Comparison of ENCODE assay signal across 1 cellular context in the genomic region with DNA sequence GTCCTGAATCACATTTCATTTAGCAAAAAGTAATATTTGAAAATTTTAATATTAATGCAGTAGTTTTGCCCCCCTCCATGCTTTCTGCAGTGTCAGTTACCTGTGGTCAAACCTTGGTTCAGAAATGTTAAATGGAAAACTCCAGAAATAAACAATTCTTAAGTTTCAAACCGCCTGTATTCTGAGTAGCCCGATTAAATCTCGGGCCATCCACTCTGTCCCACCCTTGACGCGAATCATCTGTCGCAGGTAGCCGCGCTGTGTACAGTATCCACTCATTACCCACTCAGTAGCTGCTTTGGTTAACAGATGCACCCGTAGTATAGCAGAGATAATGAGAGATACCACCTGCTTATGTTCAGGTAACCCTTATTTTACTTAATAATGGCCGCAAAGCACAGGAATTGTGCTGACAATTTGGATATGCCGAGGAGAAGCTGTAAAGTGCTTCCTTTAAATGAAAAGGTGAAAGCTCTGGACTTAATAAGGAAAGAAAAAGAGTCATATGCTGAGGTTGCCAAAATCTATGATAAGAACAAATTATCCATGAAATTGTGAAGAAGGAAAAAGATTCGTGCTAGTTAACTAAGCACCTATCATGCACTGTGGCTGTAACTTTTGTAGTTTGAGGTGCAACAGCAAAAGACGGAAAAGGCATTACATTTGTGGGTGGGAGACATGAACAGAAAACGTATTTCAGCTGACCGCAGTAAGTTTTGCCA.
TF ChIP-seq lines count a peak whose summit lies in the region.

No MANE protein-coding gene starts in this region.

TF ChIP-seq in K562, 482 proteins besides CTCF, POLR2A, EP300 and RAD21 (continued from another document and continues in another):
- TF ChIP-seq TOE1 (IDR thresholded peaks at IDR 0.05; ENCODE audit: borderline replicate concordance) = no peak
- TF ChIP-seq TOE1 (CRISPR knock-in tag; IDR thresholded peaks at IDR 0.05; ENCODE audit: borderline replicate concordance, low read depth) = no peak
- TF ChIP-seq GABPA (tag; conservative IDR thresholded peaks at IDR 0.05; ENCODE audit: low read depth) = no peak
- TF ChIP-seq, protein P1, sequence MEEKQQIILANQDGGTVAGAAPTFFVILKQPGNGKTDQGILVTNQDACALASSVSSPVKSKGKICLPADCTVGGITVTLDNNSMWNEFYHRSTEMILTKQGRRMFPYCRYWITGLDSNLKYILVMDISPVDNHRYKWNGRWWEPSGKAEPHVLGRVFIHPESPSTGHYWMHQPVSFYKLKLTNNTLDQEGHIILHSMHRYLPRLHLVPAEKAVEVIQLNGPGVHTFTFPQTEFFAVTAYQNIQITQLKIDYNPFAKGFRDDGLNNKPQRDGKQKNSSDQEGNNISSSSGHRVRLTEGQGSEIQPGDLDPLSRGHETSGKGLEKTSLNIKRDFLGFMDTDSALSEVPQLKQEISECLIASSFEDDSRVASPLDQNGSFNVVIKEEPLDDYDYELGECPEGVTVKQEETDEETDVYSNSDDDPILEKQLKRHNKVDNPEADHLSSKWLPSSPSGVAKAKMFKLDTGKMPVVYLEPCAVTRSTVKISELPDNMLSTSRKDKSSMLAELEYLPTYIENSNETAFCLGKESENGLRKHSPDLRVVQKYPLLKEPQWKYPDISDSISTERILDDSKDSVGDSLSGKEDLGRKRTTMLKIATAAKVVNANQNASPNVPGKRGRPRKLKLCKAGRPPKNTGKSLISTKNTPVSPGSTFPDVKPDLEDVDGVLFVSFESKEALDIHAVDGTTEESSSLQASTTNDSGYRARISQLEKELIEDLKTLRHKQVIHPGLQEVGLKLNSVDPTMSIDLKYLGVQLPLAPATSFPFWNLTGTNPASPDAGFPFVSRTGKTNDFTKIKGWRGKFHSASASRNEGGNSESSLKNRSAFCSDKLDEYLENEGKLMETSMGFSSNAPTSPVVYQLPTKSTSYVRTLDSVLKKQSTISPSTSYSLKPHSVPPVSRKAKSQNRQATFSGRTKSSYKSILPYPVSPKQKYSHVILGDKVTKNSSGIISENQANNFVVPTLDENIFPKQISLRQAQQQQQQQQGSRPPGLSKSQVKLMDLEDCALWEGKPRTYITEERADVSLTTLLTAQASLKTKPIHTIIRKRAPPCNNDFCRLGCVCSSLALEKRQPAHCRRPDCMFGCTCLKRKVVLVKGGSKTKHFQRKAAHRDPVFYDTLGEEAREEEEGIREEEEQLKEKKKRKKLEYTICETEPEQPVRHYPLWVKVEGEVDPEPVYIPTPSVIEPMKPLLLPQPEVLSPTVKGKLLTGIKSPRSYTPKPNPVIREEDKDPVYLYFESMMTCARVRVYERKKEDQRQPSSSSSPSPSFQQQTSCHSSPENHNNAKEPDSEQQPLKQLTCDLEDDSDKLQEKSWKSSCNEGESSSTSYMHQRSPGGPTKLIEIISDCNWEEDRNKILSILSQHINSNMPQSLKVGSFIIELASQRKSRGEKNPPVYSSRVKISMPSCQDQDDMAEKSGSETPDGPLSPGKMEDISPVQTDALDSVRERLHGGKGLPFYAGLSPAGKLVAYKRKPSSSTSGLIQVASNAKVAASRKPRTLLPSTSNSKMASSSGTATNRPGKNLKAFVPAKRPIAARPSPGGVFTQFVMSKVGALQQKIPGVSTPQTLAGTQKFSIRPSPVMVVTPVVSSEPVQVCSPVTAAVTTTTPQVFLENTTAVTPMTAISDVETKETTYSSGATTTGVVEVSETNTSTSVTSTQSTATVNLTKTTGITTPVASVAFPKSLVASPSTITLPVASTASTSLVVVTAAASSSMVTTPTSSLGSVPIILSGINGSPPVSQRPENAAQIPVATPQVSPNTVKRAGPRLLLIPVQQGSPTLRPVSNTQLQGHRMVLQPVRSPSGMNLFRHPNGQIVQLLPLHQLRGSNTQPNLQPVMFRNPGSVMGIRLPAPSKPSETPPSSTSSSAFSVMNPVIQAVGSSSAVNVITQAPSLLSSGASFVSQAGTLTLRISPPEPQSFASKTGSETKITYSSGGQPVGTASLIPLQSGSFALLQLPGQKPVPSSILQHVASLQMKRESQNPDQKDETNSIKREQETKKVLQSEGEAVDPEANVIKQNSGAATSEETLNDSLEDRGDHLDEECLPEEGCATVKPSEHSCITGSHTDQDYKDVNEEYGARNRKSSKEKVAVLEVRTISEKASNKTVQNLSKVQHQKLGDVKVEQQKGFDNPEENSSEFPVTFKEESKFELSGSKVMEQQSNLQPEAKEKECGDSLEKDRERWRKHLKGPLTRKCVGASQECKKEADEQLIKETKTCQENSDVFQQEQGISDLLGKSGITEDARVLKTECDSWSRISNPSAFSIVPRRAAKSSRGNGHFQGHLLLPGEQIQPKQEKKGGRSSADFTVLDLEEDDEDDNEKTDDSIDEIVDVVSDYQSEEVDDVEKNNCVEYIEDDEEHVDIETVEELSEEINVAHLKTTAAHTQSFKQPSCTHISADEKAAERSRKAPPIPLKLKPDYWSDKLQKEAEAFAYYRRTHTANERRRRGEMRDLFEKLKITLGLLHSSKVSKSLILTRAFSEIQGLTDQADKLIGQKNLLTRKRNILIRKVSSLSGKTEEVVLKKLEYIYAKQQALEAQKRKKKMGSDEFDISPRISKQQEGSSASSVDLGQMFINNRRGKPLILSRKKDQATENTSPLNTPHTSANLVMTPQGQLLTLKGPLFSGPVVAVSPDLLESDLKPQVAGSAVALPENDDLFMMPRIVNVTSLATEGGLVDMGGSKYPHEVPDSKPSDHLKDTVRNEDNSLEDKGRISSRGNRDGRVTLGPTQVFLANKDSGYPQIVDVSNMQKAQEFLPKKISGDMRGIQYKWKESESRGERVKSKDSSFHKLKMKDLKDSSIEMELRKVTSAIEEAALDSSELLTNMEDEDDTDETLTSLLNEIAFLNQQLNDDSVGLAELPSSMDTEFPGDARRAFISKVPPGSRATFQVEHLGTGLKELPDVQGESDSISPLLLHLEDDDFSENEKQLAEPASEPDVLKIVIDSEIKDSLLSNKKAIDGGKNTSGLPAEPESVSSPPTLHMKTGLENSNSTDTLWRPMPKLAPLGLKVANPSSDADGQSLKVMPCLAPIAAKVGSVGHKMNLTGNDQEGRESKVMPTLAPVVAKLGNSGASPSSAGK (IDR thresholded peaks at IDR 0.05) = peak; percentile 61; the same call in 1 of the 2 replicates
- no peak for TF ChIP-seq ESRRB (CRISPR knock-in tag; IDR thresholded peaks at IDR 0.05; ENCODE audit: borderline replicate concordance)
- TF ChIP-seq, protein P2, sequence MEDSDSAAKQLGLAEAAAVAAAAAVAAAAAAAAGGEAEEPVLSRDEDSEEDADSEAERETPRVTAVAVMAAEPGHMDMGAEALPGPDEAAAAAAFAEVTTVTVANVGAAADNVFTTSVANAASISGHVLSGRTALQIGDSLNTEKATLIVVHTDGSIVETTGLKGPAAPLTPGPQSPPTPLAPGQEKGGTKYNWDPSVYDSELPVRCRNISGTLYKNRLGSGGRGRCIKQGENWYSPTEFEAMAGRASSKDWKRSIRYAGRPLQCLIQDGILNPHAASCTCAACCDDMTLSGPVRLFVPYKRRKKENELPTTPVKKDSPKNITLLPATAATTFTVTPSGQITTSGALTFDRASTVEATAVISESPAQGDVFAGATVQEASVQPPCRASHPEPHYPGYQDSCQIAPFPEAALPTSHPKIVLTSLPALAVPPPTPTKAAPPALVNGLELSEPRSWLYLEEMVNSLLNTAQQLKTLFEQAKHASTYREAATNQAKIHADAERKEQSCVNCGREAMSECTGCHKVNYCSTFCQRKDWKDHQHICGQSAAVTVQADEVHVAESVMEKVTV (CRISPR knock-in tag; IDR thresholded peaks at IDR 0.05) = peak; percentile 38; the same call in 1 of the 2 replicates
- no peak for TF ChIP-seq SMAD4 (CRISPR knock-in tag; conservative IDR thresholded peaks at IDR 0.05)
- TF ChIP-seq PHB2 (IDR thresholded peaks at IDR 0.05; ENCODE audit: low read depth) = no peak
- TF ChIP-seq TEAD4 (IDR thresholded peaks at IDR 0.05; ENCODE audit: low read length) = no peak
- no peak for TF ChIP-seq TEAD4 (CRISPR knock-in tag; IDR thresholded peaks at IDR 0.05; ENCODE audit: borderline replicate concordance)
- no peak for TF ChIP-seq CBX5 (IDR thresholded peaks at IDR 0.05; ENCODE audit: borderline replicate concordance, low read depth)
- TF ChIP-seq, protein P3, sequence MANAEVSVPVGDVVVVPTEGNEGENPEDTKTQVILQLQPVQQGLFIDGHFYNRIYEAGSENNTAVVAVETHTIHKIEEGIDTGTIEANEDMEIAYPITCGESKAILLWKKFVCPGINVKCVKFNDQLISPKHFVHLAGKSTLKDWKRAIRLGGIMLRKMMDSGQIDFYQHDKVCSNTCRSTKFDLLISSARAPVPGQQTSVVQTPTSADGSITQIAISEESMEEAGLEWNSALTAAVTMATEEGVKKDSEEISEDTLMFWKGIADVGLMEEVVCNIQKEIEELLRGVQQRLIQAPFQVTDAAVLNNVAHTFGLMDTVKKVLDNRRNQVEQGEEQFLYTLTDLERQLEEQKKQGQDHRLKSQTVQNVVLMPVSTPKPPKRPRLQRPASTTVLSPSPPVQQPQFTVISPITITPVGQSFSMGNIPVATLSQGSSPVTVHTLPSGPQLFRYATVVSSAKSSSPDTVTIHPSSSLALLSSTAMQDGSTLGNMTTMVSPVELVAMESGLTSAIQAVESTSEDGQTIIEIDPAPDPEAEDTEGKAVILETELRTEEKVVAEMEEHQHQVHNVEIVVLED (CRISPR knock-in tag; IDR thresholded peaks at IDR 0.05) = no peak
- TF ChIP-seq TAL1 (IDR thresholded peaks at IDR 0.05) = no peak
- TF ChIP-seq NR2F6 (CRISPR knock-in tag; IDR thresholded peaks at IDR 0.05) = no peak
- no peak for TF ChIP-seq DACH1 (IDR thresholded peaks at IDR 0.05; ENCODE audit: partially characterized antibody)
- no peak for TF ChIP-seq KDM4B (IDR thresholded peaks at IDR 0.05; ENCODE audit: borderline replicate concordance in 2 of 2, low read depth in 1 of 2)
- no peak for TF ChIP-seq RFX7 (CRISPR knock-in tag; IDR thresholded peaks at IDR 0.05)
- 0 out of 4 replicates have a peak, but pooled peaks of 1 of the 2 experiments have one; percentile 30 for TF ChIP-seq TEAD1 (CRISPR knock-in tag; IDR thresholded peaks at IDR 0.05)
- no peak; the same call in 1 of the 2 replicates for TF ChIP-seq ZNF175 (CRISPR knock-in tag; IDR thresholded peaks at IDR 0.05; ENCODE audit: low read depth)
- no peak for TF ChIP-seq MECOM (CRISPR knock-in tag; IDR thresholded peaks at IDR 0.05)
- TF ChIP-seq POLR2G (IDR thresholded peaks at IDR 0.05; ENCODE audit: low read depth, low read length) = no peak
- TF ChIP-seq, protein P4, sequence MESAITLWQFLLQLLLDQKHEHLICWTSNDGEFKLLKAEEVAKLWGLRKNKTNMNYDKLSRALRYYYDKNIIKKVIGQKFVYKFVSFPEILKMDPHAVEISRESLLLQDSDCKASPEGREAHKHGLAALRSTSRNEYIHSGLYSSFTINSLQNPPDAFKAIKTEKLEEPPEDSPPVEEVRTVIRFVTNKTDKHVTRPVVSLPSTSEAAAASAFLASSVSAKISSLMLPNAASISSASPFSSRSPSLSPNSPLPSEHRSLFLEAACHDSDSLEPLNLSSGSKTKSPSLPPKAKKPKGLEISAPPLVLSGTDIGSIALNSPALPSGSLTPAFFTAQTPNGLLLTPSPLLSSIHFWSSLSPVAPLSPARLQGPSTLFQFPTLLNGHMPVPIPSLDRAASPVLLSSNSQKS (CRISPR knock-in tag; IDR thresholded peaks at IDR 0.05) = no peak
- TF ChIP-seq CEBPB (tag; IDR thresholded peaks at IDR 0.05) = no peak
- TF ChIP-seq TSC22D4 (tag; IDR thresholded peaks at IDR 0.05) = no peak
- TF ChIP-seq, protein P5, sequence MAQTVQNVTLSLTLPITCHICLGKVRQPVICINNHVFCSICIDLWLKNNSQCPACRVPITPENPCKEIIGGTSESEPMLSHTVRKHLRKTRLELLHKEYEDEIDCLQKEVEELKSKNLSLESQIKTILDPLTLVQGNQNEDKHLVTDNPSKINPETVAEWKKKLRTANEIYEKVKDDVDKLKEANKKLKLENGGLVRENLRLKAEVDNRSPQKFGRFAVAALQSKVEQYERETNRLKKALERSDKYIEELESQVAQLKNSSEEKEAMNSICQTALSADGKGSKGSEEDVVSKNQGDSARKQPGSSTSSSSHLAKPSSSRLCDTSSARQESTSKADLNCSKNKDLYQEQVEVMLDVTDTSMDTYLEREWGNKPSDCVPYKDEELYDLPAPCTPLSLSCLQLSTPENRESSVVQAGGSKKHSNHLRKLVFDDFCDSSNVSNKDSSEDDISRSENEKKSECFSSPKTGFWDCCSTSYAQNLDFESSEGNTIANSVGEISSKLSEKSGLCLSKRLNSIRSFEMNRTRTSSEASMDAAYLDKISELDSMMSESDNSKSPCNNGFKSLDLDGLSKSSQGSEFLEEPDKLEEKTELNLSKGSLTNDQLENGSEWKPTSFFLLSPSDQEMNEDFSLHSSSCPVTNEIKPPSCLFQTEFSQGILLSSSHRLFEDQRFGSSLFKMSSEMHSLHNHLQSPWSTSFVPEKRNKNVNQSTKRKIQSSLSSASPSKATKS (CRISPR knock-in tag; IDR thresholded peaks at IDR 0.05) = no peak
- no peak for TF ChIP-seq BRCA1 (IDR thresholded peaks at IDR 0.05)
- TF ChIP-seq BRCA1 (CRISPR knock-in tag; IDR thresholded peaks at IDR 0.05) = no peak
- no peak for TF ChIP-seq XRCC4 (IDR thresholded peaks at IDR 0.05; ENCODE audit: extremely low read depth, insufficient read depth, insufficient read length)
- TF ChIP-seq CHD1 (IDR thresholded peaks at IDR 0.05; ENCODE audit: low read length) = no peak
- no peak for TF ChIP-seq SMARCA5 (IDR thresholded peaks at IDR 0.05)
- TF ChIP-seq, protein P6, sequence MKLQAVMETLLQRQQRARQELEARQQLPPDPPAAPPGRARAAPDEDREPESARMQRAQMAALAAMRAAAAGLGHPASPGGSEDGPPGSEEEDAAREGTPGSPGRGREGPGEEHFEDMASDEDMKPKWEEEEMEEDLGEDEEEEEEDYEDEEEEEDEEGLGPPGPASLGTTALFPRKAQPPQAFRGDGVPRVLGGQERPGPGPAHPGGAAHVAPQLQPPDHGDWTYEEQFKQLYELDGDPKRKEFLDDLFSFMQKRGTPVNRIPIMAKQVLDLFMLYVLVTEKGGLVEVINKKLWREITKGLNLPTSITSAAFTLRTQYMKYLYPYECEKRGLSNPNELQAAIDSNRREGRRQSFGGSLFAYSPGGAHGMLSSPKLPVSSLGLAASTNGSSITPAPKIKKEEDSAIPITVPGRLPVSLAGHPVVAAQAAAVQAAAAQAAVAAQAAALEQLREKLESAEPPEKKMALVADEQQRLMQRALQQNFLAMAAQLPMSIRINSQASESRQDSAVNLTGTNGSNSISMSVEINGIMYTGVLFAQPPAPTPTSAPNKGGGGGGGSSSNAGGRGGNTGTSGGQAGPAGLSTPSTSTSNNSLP (IDR thresholded peaks at IDR 0.05; ENCODE audit: borderline replicate concordance, low read depth, low read length) = 0 out of 2 replicates have a peak, but pooled peaks have one; percentile 9
- TF ChIP-seq RHOXF2B (CRISPR knock-in tag; conservative IDR thresholded peaks at IDR 0.05) = no peak
- TF ChIP-seq RFX5 (IDR thresholded peaks at IDR 0.05; ENCODE audit: low read depth, low read length) = no peak
- TF ChIP-seq, protein P7, sequence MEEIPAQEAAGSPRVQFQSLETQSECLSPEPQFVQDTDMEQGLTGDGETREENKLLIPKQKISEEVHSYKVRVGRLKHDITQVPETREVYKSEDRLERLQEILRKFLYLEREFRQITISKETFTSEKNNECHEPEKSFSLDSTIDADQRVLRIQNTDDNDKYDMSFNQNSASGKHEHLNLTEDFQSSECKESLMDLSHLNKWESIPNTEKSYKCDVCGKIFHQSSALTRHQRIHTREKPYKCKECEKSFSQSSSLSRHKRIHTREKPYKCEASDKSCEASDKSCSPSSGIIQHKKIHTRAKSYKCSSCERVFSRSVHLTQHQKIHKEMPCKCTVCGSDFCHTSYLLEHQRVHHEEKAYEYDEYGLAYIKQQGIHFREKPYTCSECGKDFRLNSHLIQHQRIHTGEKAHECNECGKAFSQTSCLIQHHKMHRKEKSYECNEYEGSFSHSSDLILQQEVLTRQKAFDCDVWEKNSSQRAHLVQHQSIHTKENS (CRISPR knock-in tag; IDR thresholded peaks at IDR 0.05) = no peak
- TF ChIP-seq, protein P8, sequence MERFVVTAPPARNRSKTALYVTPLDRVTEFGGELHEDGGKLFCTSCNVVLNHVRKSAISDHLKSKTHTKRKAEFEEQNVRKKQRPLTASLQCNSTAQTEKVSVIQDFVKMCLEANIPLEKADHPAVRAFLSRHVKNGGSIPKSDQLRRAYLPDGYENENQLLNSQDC (CRISPR knock-in tag; IDR thresholded peaks at IDR 0.05) = no peak
